2 cellular contexts compared by ENCODE assay signal in genomic region chr19:44613295-44614168, GRCh38.
TF ChIP-seq lines count a peak whose summit lies in the region.

IGSF23 (plus strand) TSS chr19:44613563; CDS start chr19:44613646, 83 bp downstream.

TF ChIP-seq in IMR-90, 13 proteins besides CTCF, POLR2A, EP300 and RAD21 (continued from another document):
- TF ChIP-seq USF2 (IDR thresholded peaks at IDR 0.05; ENCODE audit: low read depth, low read length): no peak
- no peak for TF ChIP-seq ELK1 (IDR thresholded peaks at IDR 0.05; ENCODE audit: borderline replicate concordance, low read depth, low read length)
- no peak for TF ChIP-seq CEBPB (IDR thresholded peaks at IDR 0.05; ENCODE audit: low read depth, low read length)
- no peak for TF ChIP-seq CHD1 (IDR thresholded peaks at IDR 0.05; ENCODE audit: low read depth, low read length)
- no peak for TF ChIP-seq BHLHE40 (IDR thresholded peaks at IDR 0.05; ENCODE audit: low read depth, low read length)

TF ChIP-seq in SK-N-SH treated with all-trans-retinoic acid at 6 μM for 48 hours, 23 proteins besides CTCF, POLR2A, EP300 and RAD21 (continued from another document):
- TF ChIP-seq ARNTL (CRISPR knock-in tag; IDR thresholded peaks at IDR 0.05; ENCODE audit: borderline replicate concordance, low read depth) (no peak), ZC3H10 (CRISPR knock-in tag; IDR thresholded peaks at IDR 0.05) (no peak), ZNF8 (CRISPR knock-in tag; IDR thresholded peaks at IDR 0.05) (no peak), ISL1 (CRISPR knock-in tag; IDR thresholded peaks at IDR 0.05) (no peak), ZFP3 (CRISPR knock-in tag; IDR thresholded peaks at IDR 0.05) (no peak), PATZ1 (CRISPR knock-in tag; IDR thresholded peaks at IDR 0.05; ENCODE audit: borderline replicate concordance) (no peak), ESRRG (CRISPR knock-in tag; IDR thresholded peaks at IDR 0.05) (no peak)
